ENCODE assay signal across 15 cellular contexts in genomic region chr7:85215098-85215497, GRCh38. TPM values are rescaled to one million over a fixed set of nuclear protein-coding genes. Genes with fewer than 3 reads are reported as not detected.
DNase-seq lines count a peak whose midpoint lies in the region; ATAC-seq and TF ChIP-seq lines count a peak whose summit lies in the region.
"Had no signal": no experiment of that assay in that cellular context is flagged by ENCODE, and none has a peak within 500 bp of the region (broad histone marks: within the 10 kb centered on the region; RNA-seq: fewer than 3 reads in every experiment).

No MANE protein-coding gene starts in this region.

- TF ChIP-seq CTCF in CD14-positive monocyte (IDR thresholded peaks at IDR 0.05): no peak

- H3K36me3 Mint-ChIP-seq in CD14-positive monocyte: no peaks in the 10 kb centered on the region
- H3K36me3 Mint-ChIP-seq: activated naive CD4-positive, alpha-beta T cell treated with anti-CD3 and anti-CD28 coated beads, Interleukin-2, amount 50 U/mL, for 24 hours; WTC11 had no signal

- intact Hi-C loops in CD14-positive monocyte (cut with micrococcal nuclease): no loop called here

- no peak for DNase-seq in NCI-H2107 (lab: John Stamatoyannopoulos, UW)
- no peak for DNase-seq in globus pallidus (ENCODE audit: low spot score)
- no peak for DNase-seq in CD14-positive monocyte (ENCODE audit: low spot score)
- DNase-seq in NCI-H2171 treated with DMSO at 0.1 percent for 48 hours (lab: John Stamatoyannopoulos, UW): no peak
- DNase-seq: Caco-2; MM.1S; posterior cingulate gyrus; stimulated activated CD8-positive, alpha-beta memory T cell treated with anti-CD3 and anti-CD28 coated beads, Interleukin-4, amount 100 ng/mL, for 48 hours; upper lobe of left lung had no signal

- peaks cover 0 to 1% (median 0%) of the 10 kb centered on the region in 7 donors for H3K9me3 Mint-ChIP-seq in CD14-positive monocyte
- H3K9me3 Mint-ChIP-seq: activated naive CD4-positive, alpha-beta T cell treated with anti-CD3 and anti-CD28 coated beads, Interleukin-2, amount 50 U/mL, for 24 hours; WTC11 had no signal

- no peaks in the 10 kb centered on the region for H3K4me1 Mint-ChIP-seq in CD14-positive monocyte
- H3K4me1 Mint-ChIP-seq: activated naive CD4-positive, alpha-beta T cell treated with anti-CD3 and anti-CD28 coated beads, Interleukin-2, amount 50 U/mL, for 24 hours; WTC11 had no signal

- no peaks in the 10 kb centered on the region for H3K27me3 Mint-ChIP-seq in CD14-positive monocyte (ENCODE audit: low read depth in 3 of 3)
- H3K27me3 Mint-ChIP-seq: activated naive CD4-positive, alpha-beta T cell treated with anti-CD3 and anti-CD28 coated beads, Interleukin-2, amount 50 U/mL, for 24 hours had no signal

- ATAC-seq in GM18502 (IDR thresholded peaks at IDR 0.05; ENCODE audit: poor library complexity, unreplicated experiment): peak; percentile 97
- ATAC-seq in GM19463 (IDR thresholded peaks at IDR 0.05; ENCODE audit: unreplicated experiment): peak; percentile 97
- ATAC-seq in HG02763 (IDR thresholded peaks at IDR 0.05; ENCODE audit: unreplicated experiment): peak; percentile 89
- peak; percentile 92 for ATAC-seq in HG03342 (IDR thresholded peaks at IDR 0.05; ENCODE audit: unreplicated experiment)
- ATAC-seq: WTC11 had no signal

- no peak overlapping the region for H3K27ac Mint-ChIP-seq in CD14-positive monocyte
- H3K27ac Mint-ChIP-seq: activated naive CD4-positive, alpha-beta T cell treated with anti-CD3 and anti-CD28 coated beads, Interleukin-2, amount 50 U/mL, for 24 hours; WTC11 had no signal

- no peak overlapping the region for H3K4me3 Mint-ChIP-seq in CD14-positive monocyte
- H3K4me3 Mint-ChIP-seq: activated naive CD4-positive, alpha-beta T cell treated with anti-CD3 and anti-CD28 coated beads, Interleukin-2, amount 50 U/mL, for 24 hours; WTC11 had no signal

RNA-seq across cellular contexts. Expression of gene SEMA3D, which starts 28.2 kb away (rescaled TPM):
- not detected for polyA plus RNA-seq in CD14-positive monocyte
